Comparison of ENCODE assay signal across 19 cellular contexts in the genomic region with DNA sequence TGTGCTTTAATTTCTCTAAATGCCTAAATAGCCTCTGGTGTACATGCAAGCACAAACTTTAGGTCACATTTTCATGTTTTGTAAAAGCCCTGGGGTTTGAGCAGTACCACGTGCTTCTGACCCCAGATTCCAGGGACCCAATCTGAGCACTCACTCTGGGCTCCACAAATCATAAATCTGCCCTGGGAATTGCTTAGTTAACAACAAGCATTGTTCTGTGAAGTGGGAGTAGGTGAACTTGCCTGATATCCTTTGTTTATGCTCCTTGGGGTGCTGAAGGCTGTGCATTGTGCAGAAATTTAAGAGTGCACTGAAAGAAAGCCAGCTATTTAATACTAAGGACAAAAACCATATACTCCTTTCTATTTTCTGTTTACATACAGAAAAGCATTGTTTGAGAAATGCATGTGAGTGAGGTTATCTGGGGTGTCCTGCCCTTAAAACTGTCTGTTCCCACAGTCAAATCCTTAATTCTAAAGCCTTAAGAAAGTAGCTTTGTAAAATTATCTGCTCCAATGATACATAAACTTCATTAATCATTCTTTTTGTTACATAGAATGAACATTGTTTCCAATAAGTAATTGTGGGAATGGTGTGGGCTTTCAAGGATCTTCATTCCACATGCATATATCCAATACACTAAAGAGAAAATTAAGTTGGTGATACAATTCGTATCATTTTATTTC.
"Had no signal": no experiment of that assay in that cellular context is flagged by ENCODE, and none has a peak within 500 bp of the region (broad histone marks: within the 10 kb centered on the region; RNA-seq: fewer than 3 reads in every experiment).

No MANE protein-coding gene starts in this region.

- H3K4me3 ChIP-seq: thyroid gland had no signal

- H3K27ac Mint-ChIP-seq: activated CD8-positive, alpha-beta memory T cell treated with anti-CD3 and anti-CD28 coated beads, Interleukin-2, amount 10 ng/mL, durations not matched to agents 7 days and 5 days; activated naive CD8-positive, alpha-beta T cell treated with anti-CD3 and anti-CD28 coated beads for 36 hours; activated T-cell treated with anti-CD3 and anti-CD28 coated beads, Interleukin-2, amount 50 U/mL, for 24 hours; dendritic cell treated with granulocyte-macrophage colony-stimulating factor and Interleukin-4, amounts not matched to agents 40 ng/mL and 50 ng/mL, for 4 days; memory B cell had no signal

- H3K4me3 Mint-ChIP-seq: activated CD8-positive, alpha-beta memory T cell treated with anti-CD3 and anti-CD28 coated beads, Interleukin-2, amount 10 ng/mL, durations not matched to agents 7 days and 5 days; activated naive CD8-positive, alpha-beta T cell treated with anti-CD3 and anti-CD28 coated beads for 36 hours; activated T-cell treated with anti-CD3 and anti-CD28 coated beads, Interleukin-2, amount 50 U/mL, for 24 hours; dendritic cell treated with granulocyte-macrophage colony-stimulating factor and Interleukin-4, amounts not matched to agents 40 ng/mL and 50 ng/mL, for 4 days; memory B cell; neural crest cell had no signal

- H3K27ac ChIP-seq: brain microvascular endothelial cell, parathyroid adenoma, thyroid gland had no signal

- H3K36me3 Mint-ChIP-seq: activated CD8-positive, alpha-beta memory T cell treated with anti-CD3 and anti-CD28 coated beads, Interleukin-2, amount 10 ng/mL, durations not matched to agents 7 days and 5 days; activated naive CD8-positive, alpha-beta T cell treated with anti-CD3 and anti-CD28 coated beads for 36 hours; memory B cell had no signal

- H3K9me3 Mint-ChIP-seq: activated naive CD8-positive, alpha-beta T cell treated with anti-CD3 and anti-CD28 coated beads for 36 hours; activated T-cell treated with anti-CD3 and anti-CD28 coated beads, Interleukin-2, amount 50 U/mL, for 24 hours; dendritic cell treated with granulocyte-macrophage colony-stimulating factor and Interleukin-4, amounts not matched to agents 40 ng/mL and 50 ng/mL, for 4 days; memory B cell had no signal

- H3K4me1 Mint-ChIP-seq: activated CD8-positive, alpha-beta memory T cell treated with anti-CD3 and anti-CD28 coated beads, Interleukin-2, amount 10 ng/mL, durations not matched to agents 7 days and 5 days; activated naive CD8-positive, alpha-beta T cell treated with anti-CD3 and anti-CD28 coated beads for 36 hours had no signal

- H3K27me3 ChIP-seq: brain microvascular endothelial cell, thyroid gland had no signal

- DNase-seq: activated CD4-positive, alpha-beta T cell treated with anti-CD3 and anti-CD28 coated beads, Interleukin-2, amount 50 U/mL, for 48 hours; activated CD4-positive, CD25-positive, alpha-beta regulatory T cell treated with anti-CD3 and anti-CD28 coated beads, Interleukin-2, amount 50 U/mL, for 72 hours; activated CD8-positive, alpha-beta memory T cell treated with anti-CD3 and anti-CD28 coated beads, Interleukin-2, amount 10 ng/mL, durations not matched to agents 7 days and 5 days; activated gamma-delta T cell; activated naive CD8-positive, alpha-beta T cell treated with anti-CD3 and anti-CD28 coated beads for 36 hours; activated T-cell treated with anti-CD3 and anti-CD28 coated beads, Interleukin-2, amount 50 U/mL, for 24 hours; brain microvascular endothelial cell; cerebellar nuclear complex; glutamatergic neuron; right cardiac atrium; small intestine; T-helper 9 cell; thyroid gland had no signal

- H3K27me3 Mint-ChIP-seq: activated CD8-positive, alpha-beta memory T cell treated with anti-CD3 and anti-CD28 coated beads, Interleukin-2, amount 10 ng/mL, durations not matched to agents 7 days and 5 days; activated naive CD8-positive, alpha-beta T cell treated with anti-CD3 and anti-CD28 coated beads for 36 hours; activated T-cell treated with anti-CD3 and anti-CD28 coated beads, Interleukin-2, amount 50 U/mL, for 24 hours; dendritic cell treated with granulocyte-macrophage colony-stimulating factor and Interleukin-4, amounts not matched to agents 40 ng/mL and 50 ng/mL, for 4 days; memory B cell had no signal

- H3K9me3 ChIP-seq: thyroid gland had no signal

- H3K36me3 ChIP-seq: brain microvascular endothelial cell, thyroid gland had no signal

- ATAC-seq: activated CD8-positive, alpha-beta memory T cell treated with anti-CD3 and anti-CD28 coated beads, Interleukin-2, amount 10 ng/mL, durations not matched to agents 7 days and 5 days; esophagus mucosa; left lobe of liver; right cardiac atrium had no signal

- H3K4me1 ChIP-seq: parathyroid adenoma had no signal
